In the genomic region with DNA sequence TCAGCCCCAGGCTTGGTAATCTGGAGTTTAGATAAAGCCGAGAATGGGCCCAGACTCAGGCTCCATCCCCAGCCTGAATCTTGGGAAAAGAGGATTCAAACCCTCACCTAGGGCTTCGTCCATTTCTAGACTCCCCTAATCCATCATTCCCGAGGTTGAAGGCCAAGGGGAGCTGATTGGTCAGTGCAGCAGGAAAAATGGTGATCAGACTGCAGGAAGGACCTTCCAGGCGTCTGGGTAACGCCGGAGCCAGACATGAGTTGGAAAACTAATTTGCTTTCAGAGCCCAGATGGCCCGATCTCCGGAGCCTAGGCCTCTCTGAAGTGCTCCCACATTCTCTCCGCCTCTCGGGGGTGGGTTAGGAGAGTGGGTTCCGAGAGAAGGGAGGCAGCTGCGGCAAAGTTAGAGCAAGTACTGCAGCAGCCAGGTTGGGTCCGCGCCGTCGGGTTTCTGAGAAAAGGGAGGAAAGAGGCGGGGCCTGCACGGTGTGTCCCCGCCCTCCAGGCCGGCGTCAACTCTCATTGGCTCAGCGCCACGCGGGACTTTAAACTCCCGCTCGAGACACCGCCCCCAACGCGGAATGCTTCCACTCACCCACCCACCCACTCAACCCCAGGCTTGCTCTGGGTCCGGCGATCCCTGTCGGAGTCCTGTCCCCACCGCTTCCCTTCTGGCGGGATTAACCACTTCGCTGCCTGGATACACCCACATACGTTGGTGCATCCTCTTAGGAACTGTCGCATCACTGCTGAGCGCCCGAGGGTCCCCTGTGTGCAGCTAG, we compare ENCODE assay signal across 9 cellular contexts. TPM values are rescaled to one million over a fixed set of nuclear protein-coding genes. Genes with fewer than 3 reads are reported as not detected.
DNase-seq lines count a peak whose midpoint lies in the region; TF ChIP-seq lines count a peak whose summit lies in the region.
"Had no signal": no experiment of that assay in that cellular context is flagged by ENCODE, and none has a peak within 500 bp of the region (broad histone marks: within the 10 kb centered on the region; RNA-seq: fewer than 3 reads in every experiment).

No MANE protein-coding gene starts in this region.

- H3K27ac Mint-ChIP-seq in T-helper 2 cell treated with Interferon-gamma antibody and Interleukin-4, amounts not matched to agents 5 μg/mL and 100 μg/mL, for 36 hours, result no peak overlapping the region

- H3K27me3 ChIP-seq in BE2C (no peaks in the 10 kb centered on the region), SJCRH30 (peaks cover 30% of the 10 kb centered on the region), iPS-18a (ENCODE audit: control insufficient read depth, insufficient read depth, low read length) (peaks cover 64% of the 10 kb centered on the region)

- peak; percentile 72 for DNase-seq in BE2C
- DNase-seq in H4 (ENCODE audit: low spot score), result peak; percentile 5
- DNase-seq in SJCRH30, result peak; percentile 50 to 64
- DNase-seq in coronary artery (ENCODE audit: low spot score), result no peak
- no peak for DNase-seq in T-helper 2 cell treated with Interferon-gamma antibody and Interleukin-4, amounts not matched to agents 5 μg/mL and 100 μg/mL, for 36 hours (ENCODE audit: low spot score)
- DNase-seq in occipital lobe (lab: John Stamatoyannopoulos, UW), result no peak
- no peak for DNase-seq in OCI-M1 (lab: John Stamatoyannopoulos, UW)

- no peak overlapping the region for H3K4me3 Mint-ChIP-seq in T-helper 2 cell treated with Interferon-gamma antibody and Interleukin-4, amounts not matched to agents 5 μg/mL and 100 μg/mL, for 36 hours

- H3K36me3 Mint-ChIP-seq in T-helper 2 cell treated with Interferon-gamma antibody and Interleukin-4, amounts not matched to agents 5 μg/mL and 100 μg/mL, for 36 hours (ENCODE audit: low read depth), result no peaks in the 10 kb centered on the region

- no peaks in the 10 kb centered on the region for H3K9me3 Mint-ChIP-seq in T-helper 2 cell treated with Interferon-gamma antibody and Interleukin-4, amounts not matched to agents 5 μg/mL and 100 μg/mL, for 36 hours

- TF ChIP-seq CTCF in BE2C (IDR thresholded peaks at IDR 0.05; ENCODE audit: low read depth, low read length), result no peak
- no peak for TF ChIP-seq CTCF in coronary artery (IDR thresholded peaks at IDR 0.05)

- peaks cover 71% of the 10 kb centered on the region for H3K27me3 Mint-ChIP-seq in T-helper 2 cell treated with Interferon-gamma antibody and Interleukin-4, amounts not matched to agents 5 μg/mL and 100 μg/mL, for 36 hours (ENCODE audit: low read depth)

- H3K4me3 ChIP-seq in BE2C (ENCODE audit: low read depth, low read length) (peak overlapping the region; percentile 39), SJCRH30 (no peak overlapping the region), iPS-18a (ENCODE audit: low read length) (peak overlapping the region; percentile 53), coronary artery (no peak overlapping the region)

- H3K4me1 ChIP-seq in BE2C (peaks cover 11% of the 10 kb centered on the region), SJCRH30 (no peaks in the 10 kb centered on the region), iPS-18a (ENCODE audit: control insufficient read depth, low read depth, low read length) (peaks cover 10% of the 10 kb centered on the region)

- H3K4me1 Mint-ChIP-seq in T-helper 2 cell treated with Interferon-gamma antibody and Interleukin-4, amounts not matched to agents 5 μg/mL and 100 μg/mL, for 36 hours (ENCODE audit: low read depth), result peaks cover 24% of the 10 kb centered on the region

- no peak overlapping the region for H3K27ac ChIP-seq in SJCRH30
- no peak overlapping the region for H3K27ac ChIP-seq in iPS-18a (ENCODE audit: low read length)
- no peak overlapping the region for H3K27ac ChIP-seq in coronary artery

- H3K36me3 ChIP-seq in BE2C (no peaks in the 10 kb centered on the region), SJCRH30 (no peaks in the 10 kb centered on the region), iPS-18a (ENCODE audit: control insufficient read depth, low read depth, low read length) (no peaks in the 10 kb centered on the region)

- H3K9ac ChIP-seq in iPS-18a (ENCODE audit: low read length), result no peak overlapping the region

- H3K9me3 ChIP-seq in BE2C, result no peaks in the 10 kb centered on the region
- no peaks in the 10 kb centered on the region for H3K9me3 ChIP-seq in SJCRH30 (replicated peaks)
- no peaks in the 10 kb centered on the region for H3K9me3 ChIP-seq in iPS-18a (ENCODE audit: control insufficient read depth, low read depth, low read length)

RNA-seq across cellular contexts. Expression of a gene that starts 0.8 kb away (rescaled TPM):
- polyA plus RNA-seq in BE2C (2012; ENCODE audit: insufficient read depth, insufficient read length, low read depth), result 2.2 TPM
- not detected in 2 replicates for total RNA-seq in H4 (2014; rRNA removed; shearing (Covaris generic))
- total RNA-seq in SJCRH30 (2014; rRNA removed; shearing (Covaris generic)), result 0.45 TPM in 1 of 2 replicates, not detected in the other
- total RNA-seq in occipital lobe, result 2.0 TPM

RNA-seq across cellular contexts. Expression of a gene that starts 3.1 kb away (rescaled TPM):
- polyA plus RNA-seq in BE2C (2012; ENCODE audit: insufficient read depth, insufficient read length, low read depth), result 66.7 TPM
- total RNA-seq in H4 (2014; rRNA removed; shearing (Covaris generic)), result 5.7 TPM in 1 of 2 replicates, not detected in the other
- total RNA-seq in SJCRH30 (2014; rRNA removed; shearing (Covaris generic)), result 4.3 and 5.6 TPM in 2 replicates
- total RNA-seq in occipital lobe, result 35.1 TPM

RNA-seq across cellular contexts. Expression of a gene that starts 28.8 kb away (rescaled TPM):
- 50.9 TPM for polyA plus RNA-seq in BE2C (2012; ENCODE audit: insufficient read depth, insufficient read length, low read depth)
- 74.2 and 92.1 TPM in 2 replicates for total RNA-seq in H4 (2014; rRNA removed; shearing (Covaris generic))
- 92.4 and 99.0 TPM in 2 replicates for total RNA-seq in SJCRH30 (2014; rRNA removed; shearing (Covaris generic))
- 15.8 TPM for total RNA-seq in occipital lobe

RNA-seq across cellular contexts. Expression of a gene that starts 33.3 kb away (rescaled TPM):
- 12.4 TPM for polyA plus RNA-seq in BE2C (2012; ENCODE audit: insufficient read depth, insufficient read length, low read depth)
- not detected in 2 replicates for total RNA-seq in H4 (2014; rRNA removed; shearing (Covaris generic))
- not detected in 2 replicates for total RNA-seq in SJCRH30 (2014; rRNA removed; shearing (Covaris generic))
- total RNA-seq in occipital lobe, result 0.62 TPM
- total RNA-seq: mononuclear cell had no signal

RNA-seq across cellular contexts. Expression of a gene that starts 33.6 kb away (rescaled TPM):
- polyA plus RNA-seq in BE2C (2012; ENCODE audit: insufficient read depth, insufficient read length, low read depth), result 872 TPM
- 6.1 and 6.7 TPM in 2 replicates for total RNA-seq in H4 (2014; rRNA removed; shearing (Covaris generic))
- 55.9 and 64.6 TPM in 2 replicates for total RNA-seq in SJCRH30 (2014; rRNA removed; shearing (Covaris generic))
- 174 TPM for total RNA-seq in occipital lobe

Comparison
In these comparisons a context has a peak if more than half of its experiments do, and no peak if none do; other contexts are left out.
1. DNase-seq: peak in BE2C (single experiment), H4 (single experiment) and SJCRH30 (2 of 2); none in coronary artery (single experiment), T-helper 2 cell treated with Interferon-gamma antibody and Interleukin-4, amounts not matched to agents 5 μg/mL and 100 μg/mL, for 36 hours (single experiment), occipital lobe (single experiment) and OCI-M1 (single experiment).
2. H3K4me3 ChIP-seq: peak in BE2C (single experiment) and iPS-18a (single experiment); none in SJCRH30 (single experiment) and coronary artery (single experiment).